Comparison of ENCODE assay signal across 13 cellular contexts in the genomic region with DNA sequence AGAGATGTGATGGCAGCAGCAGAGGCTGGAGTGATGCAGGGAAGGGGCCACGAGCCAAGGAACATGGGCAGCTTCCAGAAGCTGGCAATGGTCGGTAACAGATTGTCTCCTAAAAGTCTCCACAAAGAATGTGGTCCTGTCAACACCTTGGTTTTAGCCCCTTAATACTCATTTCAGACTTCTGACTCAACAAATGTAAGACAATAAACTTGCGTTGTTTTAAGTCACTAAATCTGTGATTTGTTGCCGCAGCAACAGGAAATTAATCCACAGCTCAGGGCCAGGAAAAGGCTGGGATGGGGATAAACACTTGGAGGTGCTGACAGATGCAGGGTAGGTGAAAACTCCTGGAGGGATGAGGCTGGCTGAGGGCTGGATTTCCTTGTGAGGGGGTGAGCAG.
A peak's percentile ranks its signal among the peaks of the same experiment; 100 is the strongest.
DNase-seq lines count a peak whose midpoint lies in the region; ATAC-seq and TF ChIP-seq lines count a peak whose summit lies in the region.
"Had no signal": no experiment of that assay in that cellular context is flagged by ENCODE, and none has a peak within 500 bp of the region (broad histone marks: within the 10 kb centered on the region; RNA-seq: fewer than 3 reads in every experiment).

No MANE protein-coding gene starts in this region.

- no peak for DNase-seq in CD4-positive, alpha-beta memory T cell
- DNase-seq in GM23248 (peak; percentile 85), neural progenitor cell (ENCODE audit: low spot score) (no peak), Caco-2 (no peak), NCI-H345 treated with DMSO at 0.1 percent for 48 hours (lab: John Stamatoyannopoulos, UW; ENCODE audit: unreplicated experiment) (no peak)
- DNase-seq in central memory CD8-positive, alpha-beta T cell (ENCODE audit: low spot score in 2 of 2), result no peak
- DNase-seq: COR-L47; left lung; SHP77 treated with DMSO at 0.1 percent for 48 hours; stimulated activated CD4-positive, alpha-beta T cell treated with anti-CD3 and anti-CD28 coated beads, Interleukin-4, amount 100 ng/mL, for 24 hours; stimulated activated naive CD4-positive, alpha-beta T cell had no signal

- H3K4me3 ChIP-seq in CD4-positive, alpha-beta memory T cell (ENCODE audit: low read length in 2 of 2), result no peak overlapping the region
- H3K4me3 ChIP-seq in GM23248, result no peak overlapping the region
- no peak overlapping the region for H3K4me3 ChIP-seq in neural progenitor cell
- H3K4me3 ChIP-seq in Caco-2 (ENCODE audit: low read depth, low read length), result no peak overlapping the region
- H3K4me3 ChIP-seq: left lung, right atrium auricular region had no signal

- no peak for ATAC-seq in central memory CD8-positive, alpha-beta T cell (replicated peaks; ENCODE audit: extremely low read depth, poor library complexity, severe bottlenecking)
- ATAC-seq in HG02981 (IDR thresholded peaks at IDR 0.05; ENCODE audit: unreplicated experiment), result no peak
- ATAC-seq: left lung had no signal

- peaks cover 32% of the 10 kb centered on the region for H3K4me1 ChIP-seq in CD4-positive, alpha-beta memory T cell (ENCODE audit: insufficient read depth, low read length)
- peaks cover 39% of the 10 kb centered on the region for H3K4me1 ChIP-seq in GM23248 (ENCODE audit: insufficient read depth)
- H3K4me1 ChIP-seq in neural progenitor cell, result peaks cover 18% of the 10 kb centered on the region
- H3K4me1 ChIP-seq in Caco-2, result peaks cover 16% of the 10 kb centered on the region; the same call in 1 of the 2 replicates

- H3F3A ChIP-seq in GM23248 (ENCODE audit: insufficient read depth) (peaks cover 41% of the 10 kb centered on the region), neural progenitor cell (ENCODE audit: low read depth) (peaks cover 6% of the 10 kb centered on the region)

- in situ Hi-C loops in GM23248 (cut with MboI), result no loop called here

- peaks cover 51 to 73% of the 10 kb centered on the region in 2 donors for H3K36me3 Mint-ChIP-seq in CD4-positive, alpha-beta memory T cell
- peaks cover 28% of the 10 kb centered on the region for H3K36me3 Mint-ChIP-seq in central memory CD8-positive, alpha-beta T cell (ENCODE audit: insufficient read depth)
- H3K36me3 Mint-ChIP-seq in neural progenitor cell, result peaks cover 28% of the 10 kb centered on the region
- peaks cover 27% of the 10 kb centered on the region for H3K36me3 Mint-ChIP-seq in Caco-2 (ENCODE audit: insufficient read depth, unreplicated experiment)

- no TSS peak for BruUV-seq in Caco-2 (replicated peaks; lab: Mats Ljungman, UMichigan)

- H3K79me2 ChIP-seq in GM23248 (ENCODE audit: insufficient read depth), result no peaks in the 10 kb centered on the region
- H3K79me2 ChIP-seq in neural progenitor cell (ENCODE audit: low read depth), result no peaks in the 10 kb centered on the region

- no peaks in the 10 kb centered on the region for H4K20me1 ChIP-seq in GM23248 (ENCODE audit: insufficient read depth)
- no peaks in the 10 kb centered on the region for H4K20me1 ChIP-seq in neural progenitor cell (ENCODE audit: low read depth)

- no peaks in the 10 kb centered on the region for H3K27me3 ChIP-seq in CD4-positive, alpha-beta memory T cell (ENCODE audit: insufficient read depth, low read length)
- H3K27me3 ChIP-seq in GM23248 (replicated peaks; ENCODE audit: insufficient read depth) (no peaks in the 10 kb centered on the region), neural progenitor cell (no peaks in the 10 kb centered on the region), Caco-2 (replicated peaks; ENCODE audit: control insufficient read depth, insufficient read depth, low read length) (no peaks in the 10 kb centered on the region)
- H3K27me3 ChIP-seq: left lung, right atrium auricular region had no signal

- no peak overlapping the region for H3K4me2 ChIP-seq in GM23248 (ENCODE audit: unreplicated experiment)
- H3K4me2 ChIP-seq in neural progenitor cell, result no peak overlapping the region

- 1 to 4% methylated on average over 4 of the region's 4 CpGs for WGBS in GM23248 (ENCODE audit: low coverage in 1 of 2, low lambda C conversion rate in 2 of 2, missing lambda C conversion rate in 2 of 2), 2 experiments

- peak overlapping the region; percentile 66 to 87 (median 80) for H3K27ac Mint-ChIP-seq in CD4-positive, alpha-beta memory T cell
- peak overlapping the region; percentile 81 for H3K27ac Mint-ChIP-seq in central memory CD8-positive, alpha-beta T cell (ENCODE audit: low read depth)
- H3K27ac Mint-ChIP-seq in neural progenitor cell, result peak overlapping the region; percentile 80
- no peak overlapping the region for H3K27ac Mint-ChIP-seq in Caco-2 (ENCODE audit: unreplicated experiment)

- H3K9ac ChIP-seq in GM23248 (peak overlapping the region; percentile 35), neural progenitor cell (no peak overlapping the region)

- peaks cover 15% of the 10 kb centered on the region for H3K36me3 ChIP-seq in CD4-positive, alpha-beta memory T cell (ENCODE audit: insufficient read depth, low read length)
- H3K36me3 ChIP-seq in GM23248 (ENCODE audit: low read depth), result no peaks in the 10 kb centered on the region
- H3K36me3 ChIP-seq in neural progenitor cell, result peaks cover 5% of the 10 kb centered on the region
- 0 out of 2 replicates have a peak, but pooled peaks cover 1% of the 10 kb centered on the region for H3K36me3 ChIP-seq in Caco-2 (ENCODE audit: control insufficient read depth, insufficient read depth, low read length)

- CTCF ChIA-PET in CD4-positive, alpha-beta memory T cell (lab: Charles Lee; ENCODE audit: partially characterized antibody), result no interaction called here
- CTCF ChIA-PET in Caco-2 (lab: Charles Lee), result no interaction called here

- TF ChIP-seq CTCF in neural progenitor cell (IDR thresholded peaks at IDR 0.05) (no peak), Caco-2 (IDR thresholded peaks at IDR 0.05; ENCODE audit: insufficient read depth in 1 of 2, low read depth in 1 of 2, low read length in 1 of 2, severe bottlenecking in 1 of 2, unreplicated experiment in 1 of 2) (no peak)

- peaks cover 0 to 5% of the 10 kb centered on the region in 2 donors for H3K9me3 ChIP-seq in CD4-positive, alpha-beta memory T cell (ENCODE audit: control insufficient read depth in 1 of 2, low read length in 2 of 2)
- no peaks in the 10 kb centered on the region for H3K9me3 ChIP-seq in GM23248 (ENCODE audit: low read depth)
- H3K9me3 ChIP-seq in neural progenitor cell (ENCODE audit: low read depth), result peaks cover 12% of the 10 kb centered on the region
- peaks cover 15% of the 10 kb centered on the region for H3K9me3 ChIP-seq in Caco-2

- H3K27ac ChIP-seq in CD4-positive, alpha-beta memory T cell (ENCODE audit: low read depth, low read length), result no peak overlapping the region
- H3K27ac ChIP-seq in GM23248 (peak overlapping the region; percentile 64), neural progenitor cell (no peak overlapping the region)
- H3K27ac ChIP-seq: left lung, right atrium auricular region had no signal

- H3K9me3 Mint-ChIP-seq in CD4-positive, alpha-beta memory T cell, result peaks cover 0 to 16% (median 10%) of the 10 kb centered on the region in 8 donors
- H3K9me3 Mint-ChIP-seq in central memory CD8-positive, alpha-beta T cell, result peaks cover 10% of the 10 kb centered on the region
- H3K9me3 Mint-ChIP-seq in neural progenitor cell, result peaks cover 22% of the 10 kb centered on the region
- H3K9me3 Mint-ChIP-seq in Caco-2 (ENCODE audit: unreplicated experiment), result peaks cover 21% of the 10 kb centered on the region

- H3K4me3 Mint-ChIP-seq in CD4-positive, alpha-beta memory T cell, result peak overlapping the region in 3 of 8 donors; percentile 10 to 36 (median 17)
- no peak overlapping the region for H3K4me3 Mint-ChIP-seq in central memory CD8-positive, alpha-beta T cell
- H3K4me3 Mint-ChIP-seq in neural progenitor cell (no peak overlapping the region), Caco-2 (ENCODE audit: unreplicated experiment) (no peak overlapping the region)

- H3K4me1 Mint-ChIP-seq in CD4-positive, alpha-beta memory T cell, result peaks cover 39 to 65% (median 47%) of the 10 kb centered on the region in 4 donors
- peaks cover 40% of the 10 kb centered on the region for H3K4me1 Mint-ChIP-seq in central memory CD8-positive, alpha-beta T cell
- peaks cover 53% of the 10 kb centered on the region for H3K4me1 Mint-ChIP-seq in neural progenitor cell
- H3K4me1 Mint-ChIP-seq in Caco-2 (ENCODE audit: low read depth, unreplicated experiment), result peaks cover 14% of the 10 kb centered on the region

- no peaks in the 10 kb centered on the region for H3K27me3 Mint-ChIP-seq in CD4-positive, alpha-beta memory T cell
- no peaks in the 10 kb centered on the region for H3K27me3 Mint-ChIP-seq in central memory CD8-positive, alpha-beta T cell
- H3K27me3 Mint-ChIP-seq in neural progenitor cell (ENCODE audit: insufficient read depth, low read depth) (peaks cover 3% of the 10 kb centered on the region), Caco-2 (ENCODE audit: insufficient read depth, unreplicated experiment) (no peaks in the 10 kb centered on the region)

- H2AFZ ChIP-seq in GM23248 (no peak overlapping the region), neural progenitor cell (replicated peaks) (no peak overlapping the region)

- H3K9me2 ChIP-seq in GM23248 (ENCODE audit: insufficient read depth), result no peaks in the 10 kb centered on the region

- intact Hi-C loops in CD4-positive, alpha-beta memory T cell (cut with micrococcal nuclease), result loop anchor here (5.0 kb wide), 1 partner anchor 32 kb away; no protein-coding TSS in a partner anchor
- intact Hi-C loops in Caco-2 (cut with micrococcal nuclease; ENCODE audit: unreplicated experiment), result no loop called here

- POLR2A ChIA-PET in CD4-positive, alpha-beta memory T cell (lab: Charles Lee; ENCODE audit: partially characterized antibody), result no interaction called here
- POLR2A ChIA-PET in Caco-2 (lab: Charles Lee), result no interaction called here
